In the genomic region with DNA sequence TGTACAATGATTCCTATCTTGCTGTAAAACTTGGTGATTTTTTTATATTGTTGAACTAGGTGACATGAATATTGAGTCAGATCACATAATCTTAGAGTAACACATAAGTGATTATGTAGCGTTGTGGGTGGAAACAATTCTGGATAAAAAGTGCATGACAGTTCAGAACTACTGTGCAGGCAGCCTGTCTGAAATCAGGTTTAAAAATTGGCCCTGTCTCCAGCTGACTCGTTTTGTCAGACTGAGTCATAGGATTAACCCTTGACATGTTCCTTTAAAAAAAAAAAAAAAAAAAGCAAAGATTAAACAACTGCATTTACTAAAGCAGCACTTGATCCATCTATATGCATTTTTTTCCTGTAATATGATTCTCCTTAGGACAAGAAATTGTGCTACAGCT, we compare ENCODE assay signal across 1 cellular context.
A peak's percentile ranks its signal among the peaks of the same experiment; 100 is the strongest.
TF ChIP-seq lines count a peak whose summit lies in the region.

No MANE protein-coding gene starts in this region.

TF ChIP-seq in SK-N-SH, 30 proteins besides CTCF, POLR2A, EP300 and RAD21 (continued from another document):
- TF ChIP-seq, protein P1, sequence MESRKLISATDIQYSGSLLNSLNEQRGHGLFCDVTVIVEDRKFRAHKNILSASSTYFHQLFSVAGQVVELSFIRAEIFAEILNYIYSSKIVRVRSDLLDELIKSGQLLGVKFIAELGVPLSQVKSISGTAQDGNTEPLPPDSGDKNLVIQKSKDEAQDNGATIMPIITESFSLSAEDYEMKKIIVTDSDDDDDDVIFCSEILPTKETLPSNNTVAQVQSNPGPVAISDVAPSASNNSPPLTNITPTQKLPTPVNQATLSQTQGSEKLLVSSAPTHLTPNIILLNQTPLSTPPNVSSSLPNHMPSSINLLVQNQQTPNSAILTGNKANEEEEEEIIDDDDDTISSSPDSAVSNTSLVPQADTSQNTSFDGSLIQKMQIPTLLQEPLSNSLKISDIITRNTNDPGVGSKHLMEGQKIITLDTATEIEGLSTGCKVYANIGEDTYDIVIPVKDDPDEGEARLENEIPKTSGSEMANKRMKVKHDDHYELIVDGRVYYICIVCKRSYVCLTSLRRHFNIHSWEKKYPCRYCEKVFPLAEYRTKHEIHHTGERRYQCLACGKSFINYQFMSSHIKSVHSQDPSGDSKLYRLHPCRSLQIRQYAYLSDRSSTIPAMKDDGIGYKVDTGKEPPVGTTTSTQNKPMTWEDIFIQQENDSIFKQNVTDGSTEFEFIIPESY (IDR thresholded peaks at IDR 0.05; ENCODE audit: borderline replicate concordance, low read depth) = no peak
- TF ChIP-seq GABPA (IDR thresholded peaks at IDR 0.05; ENCODE audit: low read depth) (no peak), NRF1 (IDR thresholded peaks at IDR 0.05; ENCODE audit: low read depth, low read length) (no peak), FOSL2 (IDR thresholded peaks at IDR 0.05; ENCODE audit: borderline replicate concordance, low read depth) (peak; percentile 78), SMC3 (IDR thresholded peaks at IDR 0.05; ENCODE audit: low read depth, low read length) (no peak), EZH2phosphoT487 (IDR thresholded peaks at IDR 0.05; ENCODE audit: borderline replicate concordance, low read depth) (no peak), MXI1 (IDR thresholded peaks at IDR 0.05; ENCODE audit: low read depth, low read length) (no peak), TCF12 (IDR thresholded peaks at IDR 0.05) (peak; percentile 82), NFIC (IDR thresholded peaks at IDR 0.05; ENCODE audit: borderline replicate concordance) (peak; percentile 70; the same call in 1 of the 2 replicates), FOXM1 (IDR thresholded peaks at IDR 0.05; ENCODE audit: low read depth) (no peak), RXRA (IDR thresholded peaks at IDR 0.05; ENCODE audit: borderline replicate concordance, low read depth) (peak; percentile 37; the same call in 1 of the 2 replicates), MEF2A (IDR thresholded peaks at IDR 0.05; ENCODE audit: borderline replicate concordance, low read depth) (0 out of 2 replicates have a peak, but pooled peaks have one; percentile 24), FOXJ3 (CRISPR knock-in tag; IDR thresholded peaks at IDR 0.05) (no peak), RCOR1 (IDR thresholded peaks at IDR 0.05; ENCODE audit: low read length) (no peak)
- TF ChIP-seq, protein P2, sequence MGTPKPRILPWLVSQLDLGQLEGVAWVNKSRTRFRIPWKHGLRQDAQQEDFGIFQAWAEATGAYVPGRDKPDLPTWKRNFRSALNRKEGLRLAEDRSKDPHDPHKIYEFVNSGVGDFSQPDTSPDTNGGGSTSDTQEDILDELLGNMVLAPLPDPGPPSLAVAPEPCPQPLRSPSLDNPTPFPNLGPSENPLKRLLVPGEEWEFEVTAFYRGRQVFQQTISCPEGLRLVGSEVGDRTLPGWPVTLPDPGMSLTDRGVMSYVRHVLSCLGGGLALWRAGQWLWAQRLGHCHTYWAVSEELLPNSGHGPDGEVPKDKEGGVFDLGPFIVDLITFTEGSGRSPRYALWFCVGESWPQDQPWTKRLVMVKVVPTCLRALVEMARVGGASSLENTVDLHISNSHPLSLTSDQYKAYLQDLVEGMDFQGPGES (IDR thresholded peaks at IDR 0.05; ENCODE audit: low read depth, low read length) = no peak
- TF ChIP-seq, protein P3, sequence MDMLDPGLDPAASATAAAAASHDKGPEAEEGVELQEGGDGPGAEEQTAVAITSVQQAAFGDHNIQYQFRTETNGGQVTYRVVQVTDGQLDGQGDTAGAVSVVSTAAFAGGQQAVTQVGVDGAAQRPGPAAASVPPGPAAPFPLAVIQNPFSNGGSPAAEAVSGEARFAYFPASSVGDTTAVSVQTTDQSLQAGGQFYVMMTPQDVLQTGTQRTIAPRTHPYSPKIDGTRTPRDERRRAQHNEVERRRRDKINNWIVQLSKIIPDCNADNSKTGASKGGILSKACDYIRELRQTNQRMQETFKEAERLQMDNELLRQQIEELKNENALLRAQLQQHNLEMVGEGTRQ (IDR thresholded peaks at IDR 0.05; ENCODE audit: borderline replicate concordance, low read depth, low read length) = no peak
- TF ChIP-seq, protein P4, sequence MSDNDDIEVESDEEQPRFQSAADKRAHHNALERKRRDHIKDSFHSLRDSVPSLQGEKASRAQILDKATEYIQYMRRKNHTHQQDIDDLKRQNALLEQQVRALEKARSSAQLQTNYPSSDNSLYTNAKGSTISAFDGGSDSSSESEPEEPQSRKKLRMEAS (IDR thresholded peaks at IDR 0.05; ENCODE audit: low read depth) = 0 out of 2 replicates have a peak, but pooled peaks have one; percentile 55
- TF ChIP-seq, protein P5, sequence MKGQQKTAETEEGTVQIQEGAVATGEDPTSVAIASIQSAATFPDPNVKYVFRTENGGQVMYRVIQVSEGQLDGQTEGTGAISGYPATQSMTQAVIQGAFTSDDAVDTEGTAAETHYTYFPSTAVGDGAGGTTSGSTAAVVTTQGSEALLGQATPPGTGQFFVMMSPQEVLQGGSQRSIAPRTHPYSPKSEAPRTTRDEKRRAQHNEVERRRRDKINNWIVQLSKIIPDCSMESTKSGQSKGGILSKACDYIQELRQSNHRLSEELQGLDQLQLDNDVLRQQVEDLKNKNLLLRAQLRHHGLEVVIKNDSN (IDR thresholded peaks at IDR 0.05; ENCODE audit: borderline replicate concordance, low read depth) = no peak
